Comparison of ENCODE assay signal across 13 cellular contexts in the genomic region with DNA sequence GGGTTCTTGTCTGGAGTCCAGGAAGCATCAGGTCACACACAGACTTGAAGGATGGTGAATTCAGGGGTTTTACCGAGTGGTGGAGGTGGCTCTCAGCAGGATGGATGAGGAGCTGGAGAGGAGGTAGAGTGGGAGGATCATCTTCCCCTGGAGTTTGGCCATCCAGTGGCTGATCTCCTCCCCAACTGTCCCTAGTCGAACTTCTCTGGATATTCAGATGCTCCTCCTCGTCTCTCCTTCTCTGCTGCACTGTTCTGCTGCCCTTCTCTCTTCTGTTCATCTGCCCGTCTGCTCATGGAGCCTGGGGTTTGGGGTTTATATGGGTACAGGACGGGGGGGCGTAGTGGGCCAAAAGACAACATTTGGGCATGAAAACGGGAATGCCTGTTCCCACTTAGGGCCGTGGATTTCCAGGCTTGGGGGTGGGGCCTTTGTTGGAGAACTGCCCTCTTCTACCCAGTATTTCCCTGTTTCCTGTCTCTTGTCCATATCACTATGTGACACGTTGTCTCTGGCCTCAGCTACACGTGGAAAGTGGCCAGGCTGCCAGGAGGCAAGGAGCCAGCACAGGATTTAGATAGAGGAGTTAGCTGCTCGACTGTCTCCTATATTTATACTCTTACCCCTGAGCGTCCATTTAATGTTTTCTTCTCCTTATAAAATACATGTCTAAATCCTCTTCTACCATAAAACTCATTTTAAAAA.
DNase-seq lines count a peak whose midpoint lies in the region; ATAC-seq and TF ChIP-seq lines count a peak whose summit lies in the region.
"Had no signal": no experiment of that assay in that cellular context is flagged by ENCODE, and none has a peak within 500 bp of the region (broad histone marks: within the 10 kb centered on the region; RNA-seq: fewer than 3 reads in every experiment).

No MANE protein-coding gene starts in this region.

- H3K23ac ChIP-seq in trophoblast cell (ENCODE audit: low read length) = no peak overlapping the region

- H3K27me3 ChIP-seq in heart right ventricle (no peaks in the 10 kb centered on the region), trophoblast cell (ENCODE audit: insufficient read depth, low read length) (no peaks in the 10 kb centered on the region)
- H3K27me3 ChIP-seq: BLaER1 treated with 17β-estradiol and CSF1 and Interleukin-3, amounts not matched to agents 10 nM and 100 nM; dorsolateral prefrontal cortex had no signal

- H2BK5ac ChIP-seq in trophoblast cell (ENCODE audit: low read depth, low read length, poor library complexity) = peak overlapping the region; percentile 15

- H3K18ac ChIP-seq in trophoblast cell (ENCODE audit: low read length) = peak overlapping the region; percentile 36

- TF ChIP-seq CTCF in heart right ventricle (IDR thresholded peaks at IDR 0.05) = no peak
- TF ChIP-seq CTCF in GM13977 (IDR thresholded peaks at IDR 0.05; ENCODE audit: extremely low read depth, insufficient read depth, missing control alignments) = no peak

- H3K36me3 ChIP-seq in heart right ventricle (no peaks in the 10 kb centered on the region), trophoblast cell (ENCODE audit: control insufficient read depth in 1 of 2, insufficient read depth in 2 of 2, low read length in 2 of 2) (peaks cover 2 to 4% of the 10 kb centered on the region in 2 experiments)

- peak overlapping the region; percentile 51 for H2AFZ ChIP-seq in trophoblast cell (ENCODE audit: insufficient read depth, low read length, poor library complexity)

- H3K27ac ChIP-seq in adipose tissue (ENCODE audit: low read depth, low read length) (peak overlapping the region; percentile 39), heart right ventricle (peak overlapping the region in 9 of 10 donors; percentile 7 to 87 (median 77)), trophoblast cell (ENCODE audit: low read depth, low read length) (peak overlapping the region; percentile 20)
- H3K27ac ChIP-seq: BLaER1 treated with 17β-estradiol and CSF1 and Interleukin-3, amounts not matched to agents 10 nM and 100 nM; dorsolateral prefrontal cortex had no signal

- H3K9ac ChIP-seq in trophoblast cell (ENCODE audit: low read length) = no peak overlapping the region
- H3K9ac ChIP-seq: BLaER1 treated with 17β-estradiol and CSF1 and Interleukin-3, amounts not matched to agents 10 nM and 100 nM had no signal

- DNase-seq in G401 (ENCODE audit: low spot score) = peak; percentile 33
- DNase-seq in heart right ventricle = peak; percentile 85 to 89
- no peak for DNase-seq in trophoblast cell
- no peak for DNase-seq in activated CD4-positive, alpha-beta T cell treated with anti-CD3 and anti-CD28 coated beads, Interleukin-2, amount 50 U/mL, for 4 hours
- DNase-seq in GM13977 (ENCODE audit: low spot score) = no peak
- DNase-seq in NCI-H187 treated with DMSO at 0.1 percent for 48 hours (lab: John Stamatoyannopoulos, UW) = no peak
- no peak for DNase-seq in germinal center (ENCODE audit: low spot score)
- DNase-seq: activated B cell treated with CpG ODN at 0.5 μM for 24 hours, occipital lobe, PC-3 had no signal

- WGBS in adipose tissue, 3 donors = 56 to 59% (median 58%) methylated on average over 12 of the region's 12 CpGs
- WGBS in heart right ventricle, 2 donors = 19 to 35% methylated on average over 12 of the region's 12 CpGs
- WGBS in trophoblast cell (ENCODE audit: extremely low coverage, insufficient coverage, insufficient read length) = no CpG with 5 or more reads among the region's 12 CpGs

- peak overlapping the region; percentile 90 for H2BK120ac ChIP-seq in trophoblast cell (ENCODE audit: insufficient read depth, low read length, poor library complexity)

- H3K4ac ChIP-seq in trophoblast cell (ENCODE audit: low read depth, low read length) = peak overlapping the region; percentile 7

- H3K4me2 ChIP-seq in trophoblast cell (ENCODE audit: low read length) = no peak overlapping the region

- peak overlapping the region; percentile 7 for H4K12ac ChIP-seq in trophoblast cell (ENCODE audit: low read depth, low read length)

- H3K14ac ChIP-seq in trophoblast cell (ENCODE audit: low read length) = peak overlapping the region; percentile 73

- peak overlapping the region in 3 of 10 donors; percentile 2 to 13 (median 8) for H3K4me3 ChIP-seq in heart right ventricle
- no peak overlapping the region for H3K4me3 ChIP-seq in trophoblast cell (ENCODE audit: low read depth, low read length)
- H3K4me3 ChIP-seq: BLaER1 treated with 17β-estradiol and CSF1 and Interleukin-3, amounts not matched to agents 10 nM and 100 nM; dorsolateral prefrontal cortex had no signal

- peak; percentile 73 to 93 (median 90) for ATAC-seq in heart right ventricle
- ATAC-seq: PC-3 had no signal

- H3K79me1 ChIP-seq in trophoblast cell (ENCODE audit: low read length) = peaks cover 8% of the 10 kb centered on the region

- H3K79me2 ChIP-seq in trophoblast cell (ENCODE audit: control insufficient read depth, insufficient read depth, low read length, poor library complexity) = peaks cover 6% of the 10 kb centered on the region

- intact Hi-C loops in heart right ventricle (cut with DNase I) = loop anchor here in 3 of 10 donors (2.0 to 10.0 kb wide), 4 partner anchors 41 to 232 kb away; no protein-coding TSS in a partner anchor

- H3K4me1 ChIP-seq in heart right ventricle = peaks cover 4 to 95% (median 77%) of the 10 kb centered on the region in 9 donors
- H3K4me1 ChIP-seq in trophoblast cell (ENCODE audit: control insufficient read depth in 1 of 2, insufficient read depth in 2 of 2, low read length in 2 of 2) = peaks cover 23 to 47% of the 10 kb centered on the region in 2 experiments

- H4K8ac ChIP-seq in trophoblast cell (ENCODE audit: low read depth, low read length) = peak overlapping the region; percentile 67

- in situ Hi-C loops in G401 (cut with HindIII; ENCODE audit: low sequenced_read_pairs) (no loop called here), GM13977 (cut with MboI; ENCODE audit: low pct_unique_long_range_greater_than_20kb, low sequenced_read_pairs, unreplicated experiment) (no loop called here)

- H3K9me3 ChIP-seq in heart right ventricle (no peaks in the 10 kb centered on the region), trophoblast cell (ENCODE audit: insufficient read depth, low read depth, low read length) (no peaks in the 10 kb centered on the region)
- H3K9me3 ChIP-seq: BLaER1 treated with 17β-estradiol and CSF1 and Interleukin-3, amounts not matched to agents 10 nM and 100 nM had no signal

- H2AK5ac ChIP-seq in trophoblast cell (ENCODE audit: low read length) = peak overlapping the region; percentile 69

- H2BK12ac ChIP-seq in trophoblast cell (ENCODE audit: low read length) = peak overlapping the region; percentile 97

- peak overlapping the region; percentile 88 for H4K91ac ChIP-seq in trophoblast cell (ENCODE audit: low read depth, low read length)

Comparison
In these comparisons a context has a peak if more than half of its experiments do, and no peak if none do; other contexts are left out.
1. DNase-seq: peak in G401 (single experiment) and heart right ventricle (2 of 2); none in trophoblast cell (0 of 2), activated CD4-positive, alpha-beta T cell treated with anti-CD3 and anti-CD28 coated beads, Interleukin-2, amount 50 U/mL, for 4 hours (0 of 2), GM13977 (single experiment), NCI-H187 treated with DMSO at 0.1 percent for 48 hours (single experiment) and germinal center (single experiment).
2. H3K27ac ChIP-seq: peak in every context shown above with its lines; median percentile 77 in heart right ventricle; 39 in adipose tissue; 20 in trophoblast cell.